In the genomic region with DNA sequence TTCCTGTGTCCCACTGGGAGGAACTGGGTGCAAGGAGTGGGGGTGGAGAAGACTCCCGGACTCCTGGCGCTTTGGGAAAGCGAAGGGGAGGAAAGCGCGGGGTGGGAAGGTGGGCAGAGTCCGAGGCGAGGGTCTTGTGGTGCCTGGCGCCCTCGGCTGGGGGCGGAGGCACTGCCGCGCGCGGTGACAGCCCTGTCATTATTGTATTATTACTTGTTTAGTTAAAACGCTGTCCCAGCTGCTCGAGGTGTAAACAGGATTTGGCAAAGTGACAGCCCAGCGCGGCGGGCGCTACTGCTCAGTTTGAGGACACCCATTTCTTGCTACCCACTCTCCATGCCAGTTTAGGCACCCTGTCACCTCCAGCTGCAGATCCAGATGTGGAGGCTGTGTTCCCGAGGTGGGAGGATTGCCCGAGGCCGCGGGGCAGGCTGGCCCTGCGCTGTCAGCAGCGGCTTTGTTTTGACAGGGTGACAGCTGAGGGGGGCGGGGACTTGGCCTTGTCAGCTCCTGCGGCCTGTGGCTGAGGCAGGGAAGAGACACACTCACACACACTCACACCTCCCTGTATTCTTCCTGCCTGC, we compare ENCODE assay signal across 1 cellular context.
TF ChIP-seq lines count a peak whose summit lies in the region.

No MANE protein-coding gene starts in this region.

TF ChIP-seq in IMR-90, 13 proteins besides CTCF, POLR2A, EP300 and RAD21:
- no peak for TF ChIP-seq NFE2L2 (IDR thresholded peaks at IDR 0.05; ENCODE audit: low read depth, low read length)
- TF ChIP-seq MXI1 (IDR thresholded peaks at IDR 0.05; ENCODE audit: borderline replicate concordance, low read depth, low read length): 0 out of 2 replicates have a peak, but pooled peaks have one; percentile 40
